Comparison of ENCODE assay signal across 1 cellular context in the genomic region with DNA sequence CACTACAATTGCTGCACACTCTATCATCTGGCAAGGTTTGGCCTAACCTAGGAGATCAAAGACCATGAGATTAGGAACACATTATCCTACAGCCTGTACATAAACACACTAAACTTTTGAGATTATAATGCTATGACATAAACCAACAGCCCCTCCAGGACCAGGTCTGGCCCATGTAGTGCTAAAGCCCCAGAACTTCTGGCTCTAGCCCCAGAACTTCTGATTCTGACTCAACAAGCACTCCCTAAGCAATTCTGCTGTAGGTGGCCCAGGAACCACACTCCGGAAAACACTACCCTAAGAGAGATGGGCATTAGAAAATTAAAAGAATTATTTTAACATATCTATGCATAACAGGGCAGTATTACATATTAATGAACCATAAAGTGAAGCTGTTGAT.
TF ChIP-seq lines count a peak whose summit lies in the region.

No MANE protein-coding gene starts in this region.

TF ChIP-seq in SK-N-SH treated with all-trans-retinoic acid at 6 μM for 48 hours, 23 proteins besides CTCF, POLR2A, EP300 and RAD21 (continued from another document):
- TF ChIP-seq, protein P1, sequence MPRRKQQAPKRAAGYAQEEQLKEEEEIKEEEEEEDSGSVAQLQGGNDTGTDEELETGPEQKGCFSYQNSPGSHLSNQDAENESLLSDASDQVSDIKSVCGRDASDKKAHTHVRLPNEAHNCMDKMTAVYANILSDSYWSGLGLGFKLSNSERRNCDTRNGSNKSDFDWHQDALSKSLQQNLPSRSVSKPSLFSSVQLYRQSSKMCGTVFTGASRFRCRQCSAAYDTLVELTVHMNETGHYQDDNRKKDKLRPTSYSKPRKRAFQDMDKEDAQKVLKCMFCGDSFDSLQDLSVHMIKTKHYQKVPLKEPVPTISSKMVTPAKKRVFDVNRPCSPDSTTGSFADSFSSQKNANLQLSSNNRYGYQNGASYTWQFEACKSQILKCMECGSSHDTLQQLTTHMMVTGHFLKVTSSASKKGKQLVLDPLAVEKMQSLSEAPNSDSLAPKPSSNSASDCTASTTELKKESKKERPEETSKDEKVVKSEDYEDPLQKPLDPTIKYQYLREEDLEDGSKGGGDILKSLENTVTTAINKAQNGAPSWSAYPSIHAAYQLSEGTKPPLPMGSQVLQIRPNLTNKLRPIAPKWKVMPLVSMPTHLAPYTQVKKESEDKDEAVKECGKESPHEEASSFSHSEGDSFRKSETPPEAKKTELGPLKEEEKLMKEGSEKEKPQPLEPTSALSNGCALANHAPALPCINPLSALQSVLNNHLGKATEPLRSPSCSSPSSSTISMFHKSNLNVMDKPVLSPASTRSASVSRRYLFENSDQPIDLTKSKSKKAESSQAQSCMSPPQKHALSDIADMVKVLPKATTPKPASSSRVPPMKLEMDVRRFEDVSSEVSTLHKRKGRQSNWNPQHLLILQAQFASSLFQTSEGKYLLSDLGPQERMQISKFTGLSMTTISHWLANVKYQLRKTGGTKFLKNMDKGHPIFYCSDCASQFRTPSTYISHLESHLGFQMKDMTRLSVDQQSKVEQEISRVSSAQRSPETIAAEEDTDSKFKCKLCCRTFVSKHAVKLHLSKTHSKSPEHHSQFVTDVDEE (CRISPR knock-in tag; IDR thresholded peaks at IDR 0.05): no peak
- TF ChIP-seq CSDC2 (CRISPR knock-in tag; IDR thresholded peaks at IDR 0.05): no peak
- no peak for TF ChIP-seq SNAI2 (CRISPR knock-in tag; IDR thresholded peaks at IDR 0.05)
- no peak for TF ChIP-seq ZNF565 (CRISPR knock-in tag; conservative IDR thresholded peaks at IDR 0.05; ENCODE audit: low read depth)
- no peak for TF ChIP-seq ZFP3 (CRISPR knock-in tag; IDR thresholded peaks at IDR 0.05)
- no peak for TF ChIP-seq BACH2 (CRISPR knock-in tag; IDR thresholded peaks at IDR 0.05; ENCODE audit: borderline replicate concordance)
TF ChIP-seq in SK-N-SH treated with all-trans-retinoic acid at 6 μM for 48 hours: peak in this region for 0.
